ENCODE assay signal across 2 cellular contexts in the genomic region with DNA sequence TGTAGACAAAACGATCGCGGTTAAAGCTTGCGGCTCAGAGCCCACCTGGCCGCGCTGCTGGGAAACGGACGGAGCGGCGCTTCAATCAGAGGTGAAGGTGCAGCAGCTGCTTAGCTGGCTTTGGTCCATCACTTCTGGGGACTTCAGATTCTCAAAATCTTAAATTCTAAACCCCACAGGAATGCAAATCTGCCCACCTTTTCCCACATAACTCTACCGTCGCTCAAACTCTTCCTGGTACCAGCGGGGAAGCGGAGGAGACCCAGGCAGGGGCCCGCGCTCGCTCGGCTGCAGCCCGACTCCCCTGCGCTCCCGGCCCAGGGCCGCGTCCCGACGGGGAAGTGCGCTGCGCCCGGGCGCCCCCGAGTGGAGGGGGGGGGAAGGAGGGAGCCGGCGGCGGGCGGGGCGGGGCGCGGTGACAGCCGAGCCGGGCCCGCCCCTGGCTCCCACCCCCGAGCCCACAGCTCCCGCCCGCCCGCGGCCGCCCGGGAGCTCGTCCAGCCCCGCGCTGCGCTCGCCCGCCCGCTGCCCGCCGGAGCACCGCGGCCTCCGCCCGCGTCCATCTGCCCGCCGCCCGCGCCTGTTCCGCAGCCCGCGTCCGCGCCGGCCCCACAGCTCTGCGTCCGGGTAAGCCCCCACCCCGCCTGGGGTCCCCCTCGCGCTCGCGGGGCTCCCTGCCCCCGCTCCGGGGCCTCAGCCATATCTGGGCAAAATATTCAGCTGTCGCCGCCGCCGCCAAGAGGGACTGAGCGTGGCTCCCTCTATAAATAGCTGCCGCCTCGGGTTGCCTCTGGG.
TF ChIP-seq lines count a peak whose summit lies in the region.

TSS of gene TMOD1 (plus strand) at position 490 of the 795 bp plus-strand sequence. CDS start 22,523 bp downstream, outside the sequence.

TF ChIP-seq in HEK293, 187 proteins besides CTCF, POLR2A, EP300 and RAD21 (continued from another document and continues in another):
- TF ChIP-seq, protein P1, sequence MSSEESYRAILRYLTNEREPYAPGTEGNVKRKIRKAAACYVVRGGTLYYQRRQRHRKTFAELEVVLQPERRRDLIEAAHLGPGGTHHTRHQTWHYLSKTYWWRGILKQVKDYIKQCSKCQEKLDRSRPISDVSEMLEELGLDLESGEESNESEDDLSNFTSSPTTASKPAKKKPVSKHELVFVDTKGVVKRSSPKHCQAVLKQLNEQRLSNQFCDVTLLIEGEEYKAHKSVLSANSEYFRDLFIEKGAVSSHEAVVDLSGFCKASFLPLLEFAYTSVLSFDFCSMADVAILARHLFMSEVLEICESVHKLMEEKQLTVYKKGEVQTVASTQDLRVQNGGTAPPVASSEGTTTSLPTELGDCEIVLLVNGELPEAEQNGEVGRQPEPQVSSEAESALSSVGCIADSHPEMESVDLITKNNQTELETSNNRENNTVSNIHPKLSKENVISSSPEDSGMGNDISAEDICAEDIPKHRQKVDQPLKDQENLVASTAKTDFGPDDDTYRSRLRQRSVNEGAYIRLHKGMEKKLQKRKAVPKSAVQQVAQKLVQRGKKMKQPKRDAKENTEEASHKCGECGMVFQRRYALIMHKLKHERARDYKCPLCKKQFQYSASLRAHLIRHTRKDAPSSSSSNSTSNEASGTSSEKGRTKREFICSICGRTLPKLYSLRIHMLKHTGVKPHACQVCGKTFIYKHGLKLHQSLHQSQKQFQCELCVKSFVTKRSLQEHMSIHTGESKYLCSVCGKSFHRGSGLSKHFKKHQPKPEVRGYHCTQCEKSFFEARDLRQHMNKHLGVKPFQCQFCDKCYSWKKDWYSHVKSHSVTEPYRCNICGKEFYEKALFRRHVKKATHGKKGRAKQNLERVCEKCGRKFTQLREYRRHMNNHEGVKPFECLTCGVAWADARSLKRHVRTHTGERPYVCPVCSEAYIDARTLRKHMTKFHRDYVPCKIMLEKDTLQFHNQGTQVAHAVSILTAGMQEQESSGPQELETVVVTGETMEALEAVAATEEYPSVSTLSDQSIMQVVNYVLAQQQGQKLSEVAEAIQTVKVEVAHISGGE (tag by site-specific recombination; conservative IDR thresholded peaks at IDR 0.05; ENCODE audit: low read depth): no peak
- TF ChIP-seq ZFP3 (tag by site-specific recombination; IDR thresholded peaks at IDR 0.05; ENCODE audit: low read depth) (no peak), ZNF600 (tag by site-specific recombination; IDR thresholded peaks at IDR 0.05) (no peak), ZNF530 (tag by site-specific recombination; IDR thresholded peaks at IDR 0.05; ENCODE audit: low read depth) (no peak), ZNF529 (tag by site-specific recombination; IDR thresholded peaks at IDR 0.05; ENCODE audit: insufficient replicate concordance) (no peak), ZNF132 (tag by site-specific recombination; IDR thresholded peaks at IDR 0.05; ENCODE audit: borderline replicate concordance) (no peak), ZNF202 (tag by site-specific recombination; IDR thresholded peaks at IDR 0.05; ENCODE audit: borderline replicate concordance) (no peak), ZNF48 (tag by site-specific recombination; IDR thresholded peaks at IDR 0.05) (no peak), ZNF221 (tag by site-specific recombination; IDR thresholded peaks at IDR 0.05; ENCODE audit: borderline replicate concordance) (no peak), ZNF843 (tag by site-specific recombination; IDR thresholded peaks at IDR 0.05) (no peak), ZNF449 (tag by site-specific recombination; IDR thresholded peaks at IDR 0.05) (no peak), ZNF23 (tag by site-specific recombination; IDR thresholded peaks at IDR 0.05; ENCODE audit: borderline replicate concordance) (no peak), ZNF223 (tag by site-specific recombination; IDR thresholded peaks at IDR 0.05) (peak; percentile 92), ZNF302 (tag by site-specific recombination; IDR thresholded peaks at IDR 0.05; ENCODE audit: low read depth) (no peak), ZNF596 (tag by site-specific recombination; IDR thresholded peaks at IDR 0.05) (no peak), ZNF707 (tag by site-specific recombination; IDR thresholded peaks at IDR 0.05) (no peak), WT1 (tag by site-specific recombination; IDR thresholded peaks at IDR 0.05) (no peak), ZNF155 (tag by site-specific recombination; IDR thresholded peaks at IDR 0.05) (no peak), PBX3 (CRISPR knock-in tag; IDR thresholded peaks at IDR 0.05) (no peak), ZNF549 (tag by site-specific recombination; IDR thresholded peaks at IDR 0.05) (no peak), ZNF610 (tag by site-specific recombination; IDR thresholded peaks at IDR 0.05; ENCODE audit: borderline replicate concordance) (no peak), ZSCAN23 (tag by site-specific recombination; IDR thresholded peaks at IDR 0.05) (no peak)
- TF ChIP-seq, protein P2, sequence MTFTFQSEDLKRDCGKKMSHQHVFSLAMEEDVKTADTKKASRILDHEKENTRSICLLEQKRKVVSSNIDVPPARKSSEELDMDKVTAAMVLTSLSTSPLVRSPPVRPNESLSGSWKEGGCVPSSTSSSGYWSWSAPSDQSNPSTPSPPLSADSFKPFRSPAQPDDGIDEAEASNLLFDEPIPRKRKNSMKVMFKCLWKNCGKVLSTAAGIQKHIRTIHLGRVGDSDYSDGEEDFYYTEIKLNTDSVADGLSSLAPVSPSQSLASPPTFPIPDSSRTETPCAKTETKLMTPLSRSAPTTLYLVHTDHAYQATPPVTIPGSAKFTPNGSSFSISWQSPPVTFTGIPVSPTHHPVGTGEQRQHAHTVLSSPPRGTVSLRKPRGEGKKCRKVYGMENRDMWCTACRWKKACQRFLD (tag by site-specific recombination; IDR thresholded peaks at IDR 0.05): no peak

TF ChIP-seq in HepG2, 621 proteins besides CTCF, POLR2A, EP300 and RAD21 (continued from another document and continues in another):
- TF ChIP-seq, protein P3, sequence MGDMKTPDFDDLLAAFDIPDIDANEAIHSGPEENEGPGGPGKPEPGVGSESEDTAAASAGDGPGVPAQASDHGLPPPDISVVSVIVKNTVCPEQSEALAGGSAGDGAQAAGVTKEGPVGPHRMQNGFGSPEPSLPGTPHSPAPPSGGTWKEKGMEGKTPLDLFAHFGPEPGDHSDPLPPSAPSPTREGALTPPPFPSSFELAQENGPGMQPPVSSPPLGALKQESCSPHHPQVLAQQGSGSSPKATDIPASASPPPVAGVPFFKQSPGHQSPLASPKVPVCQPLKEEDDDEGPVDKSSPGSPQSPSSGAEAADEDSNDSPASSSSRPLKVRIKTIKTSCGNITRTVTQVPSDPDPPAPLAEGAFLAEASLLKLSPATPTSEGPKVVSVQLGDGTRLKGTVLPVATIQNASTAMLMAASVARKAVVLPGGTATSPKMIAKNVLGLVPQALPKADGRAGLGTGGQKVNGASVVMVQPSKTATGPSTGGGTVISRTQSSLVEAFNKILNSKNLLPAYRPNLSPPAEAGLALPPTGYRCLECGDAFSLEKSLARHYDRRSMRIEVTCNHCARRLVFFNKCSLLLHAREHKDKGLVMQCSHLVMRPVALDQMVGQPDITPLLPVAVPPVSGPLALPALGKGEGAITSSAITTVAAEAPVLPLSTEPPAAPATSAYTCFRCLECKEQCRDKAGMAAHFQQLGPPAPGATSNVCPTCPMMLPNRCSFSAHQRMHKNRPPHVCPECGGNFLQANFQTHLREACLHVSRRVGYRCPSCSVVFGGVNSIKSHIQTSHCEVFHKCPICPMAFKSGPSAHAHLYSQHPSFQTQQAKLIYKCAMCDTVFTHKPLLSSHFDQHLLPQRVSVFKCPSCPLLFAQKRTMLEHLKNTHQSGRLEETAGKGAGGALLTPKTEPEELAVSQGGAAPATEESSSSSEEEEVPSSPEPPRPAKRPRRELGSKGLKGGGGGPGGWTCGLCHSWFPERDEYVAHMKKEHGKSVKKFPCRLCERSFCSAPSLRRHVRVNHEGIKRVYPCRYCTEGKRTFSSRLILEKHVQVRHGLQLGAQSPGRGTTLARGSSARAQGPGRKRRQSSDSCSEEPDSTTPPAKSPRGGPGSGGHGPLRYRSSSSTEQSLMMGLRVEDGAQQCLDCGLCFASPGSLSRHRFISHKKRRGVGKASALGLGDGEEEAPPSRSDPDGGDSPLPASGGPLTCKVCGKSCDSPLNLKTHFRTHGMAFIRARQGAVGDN (CRISPR knock-in tag; IDR thresholded peaks at IDR 0.05): peak; percentile 29; the same call in 1 of the 2 replicates
- TF ChIP-seq NR1H2 (CRISPR knock-in tag; IDR thresholded peaks at IDR 0.05; ENCODE audit: borderline replicate concordance, low read depth) (no peak), ZMYM3 (CRISPR knock-in tag; IDR thresholded peaks at IDR 0.05) (no peak), ZNF777 (CRISPR knock-in tag; IDR thresholded peaks at IDR 0.05) (0 out of 2 replicates have a peak, but pooled peaks have one; percentile 53), NFRKB (IDR thresholded peaks at IDR 0.05) (no peak), ZMYM4 (CRISPR knock-in tag; IDR thresholded peaks at IDR 0.05) (peak; percentile 27; the same call in 1 of the 2 replicates), RBM39 (IDR thresholded peaks at IDR 0.05; ENCODE audit: low read depth, low read length, poor library complexity, severe bottlenecking) (peak; percentile 36), TBP (CRISPR knock-in tag; IDR thresholded peaks at IDR 0.05) (no peak), THYN1 (CRISPR knock-in tag; IDR thresholded peaks at IDR 0.05; ENCODE audit: borderline replicate concordance, low read depth) (no peak), HDAC1 (CRISPR knock-in tag; IDR thresholded peaks at IDR 0.05) (peak; percentile 23; the same call in 1 of the 2 replicates), FOXP1 (IDR thresholded peaks at IDR 0.05) (no peak), FOXP1 (CRISPR knock-in tag; IDR thresholded peaks at IDR 0.05) (no peak), HMGXB4 (CRISPR knock-in tag; IDR thresholded peaks at IDR 0.05; ENCODE audit: borderline replicate concordance in 1 of 2, low read depth in 1 of 2) (0 out of 4 replicates have a peak, but pooled peaks of 1 of the 2 experiments have one; percentile 24), SRF (IDR thresholded peaks at IDR 0.05; ENCODE audit: low read depth, low read length) (no peak), ZHX1 (CRISPR knock-in tag; IDR thresholded peaks at IDR 0.05; ENCODE audit: low read depth) (no peak)
- TF ChIP-seq, protein P4, sequence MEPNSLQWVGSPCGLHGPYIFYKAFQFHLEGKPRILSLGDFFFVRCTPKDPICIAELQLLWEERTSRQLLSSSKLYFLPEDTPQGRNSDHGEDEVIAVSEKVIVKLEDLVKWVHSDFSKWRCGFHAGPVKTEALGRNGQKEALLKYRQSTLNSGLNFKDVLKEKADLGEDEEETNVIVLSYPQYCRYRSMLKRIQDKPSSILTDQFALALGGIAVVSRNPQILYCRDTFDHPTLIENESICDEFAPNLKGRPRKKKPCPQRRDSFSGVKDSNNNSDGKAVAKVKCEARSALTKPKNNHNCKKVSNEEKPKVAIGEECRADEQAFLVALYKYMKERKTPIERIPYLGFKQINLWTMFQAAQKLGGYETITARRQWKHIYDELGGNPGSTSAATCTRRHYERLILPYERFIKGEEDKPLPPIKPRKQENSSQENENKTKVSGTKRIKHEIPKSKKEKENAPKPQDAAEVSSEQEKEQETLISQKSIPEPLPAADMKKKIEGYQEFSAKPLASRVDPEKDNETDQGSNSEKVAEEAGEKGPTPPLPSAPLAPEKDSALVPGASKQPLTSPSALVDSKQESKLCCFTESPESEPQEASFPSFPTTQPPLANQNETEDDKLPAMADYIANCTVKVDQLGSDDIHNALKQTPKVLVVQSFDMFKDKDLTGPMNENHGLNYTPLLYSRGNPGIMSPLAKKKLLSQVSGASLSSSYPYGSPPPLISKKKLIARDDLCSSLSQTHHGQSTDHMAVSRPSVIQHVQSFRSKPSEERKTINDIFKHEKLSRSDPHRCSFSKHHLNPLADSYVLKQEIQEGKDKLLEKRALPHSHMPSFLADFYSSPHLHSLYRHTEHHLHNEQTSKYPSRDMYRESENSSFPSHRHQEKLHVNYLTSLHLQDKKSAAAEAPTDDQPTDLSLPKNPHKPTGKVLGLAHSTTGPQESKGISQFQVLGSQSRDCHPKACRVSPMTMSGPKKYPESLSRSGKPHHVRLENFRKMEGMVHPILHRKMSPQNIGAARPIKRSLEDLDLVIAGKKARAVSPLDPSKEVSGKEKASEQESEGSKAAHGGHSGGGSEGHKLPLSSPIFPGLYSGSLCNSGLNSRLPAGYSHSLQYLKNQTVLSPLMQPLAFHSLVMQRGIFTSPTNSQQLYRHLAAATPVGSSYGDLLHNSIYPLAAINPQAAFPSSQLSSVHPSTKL (CRISPR knock-in tag; IDR thresholded peaks at IDR 0.05): peak; percentile 24; the same call in 1 of the 2 replicates
- TF ChIP-seq, protein P5, sequence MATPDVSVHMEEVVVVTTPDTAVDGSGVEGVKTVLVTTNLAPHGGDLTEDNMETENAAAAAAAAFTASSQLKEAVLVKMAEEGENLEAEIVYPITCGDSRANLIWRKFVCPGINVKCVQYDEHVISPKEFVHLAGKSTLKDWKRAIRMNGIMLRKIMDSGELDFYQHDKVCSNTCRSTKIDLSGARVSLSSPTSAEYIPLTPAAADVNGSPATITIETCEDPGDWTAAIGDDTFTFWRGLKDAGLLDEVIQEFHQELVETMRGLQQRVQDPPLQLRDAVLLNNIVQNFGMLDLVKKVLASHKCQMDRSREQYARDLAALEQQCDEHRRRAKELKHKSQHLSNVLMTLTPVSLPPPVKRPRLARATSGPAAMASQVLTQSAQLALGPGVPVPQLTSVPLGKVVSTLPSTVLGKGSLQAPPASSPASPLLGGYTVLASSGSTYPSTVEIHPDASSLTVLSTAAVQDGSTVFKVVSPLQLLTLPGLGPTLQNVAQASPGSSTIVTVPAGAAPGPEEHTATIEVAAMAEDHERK (CRISPR knock-in tag; IDR thresholded peaks at IDR 0.05; ENCODE audit: low read depth): no peak
